Comparison of ENCODE assay signal across 11 cellular contexts in the genomic region with DNA sequence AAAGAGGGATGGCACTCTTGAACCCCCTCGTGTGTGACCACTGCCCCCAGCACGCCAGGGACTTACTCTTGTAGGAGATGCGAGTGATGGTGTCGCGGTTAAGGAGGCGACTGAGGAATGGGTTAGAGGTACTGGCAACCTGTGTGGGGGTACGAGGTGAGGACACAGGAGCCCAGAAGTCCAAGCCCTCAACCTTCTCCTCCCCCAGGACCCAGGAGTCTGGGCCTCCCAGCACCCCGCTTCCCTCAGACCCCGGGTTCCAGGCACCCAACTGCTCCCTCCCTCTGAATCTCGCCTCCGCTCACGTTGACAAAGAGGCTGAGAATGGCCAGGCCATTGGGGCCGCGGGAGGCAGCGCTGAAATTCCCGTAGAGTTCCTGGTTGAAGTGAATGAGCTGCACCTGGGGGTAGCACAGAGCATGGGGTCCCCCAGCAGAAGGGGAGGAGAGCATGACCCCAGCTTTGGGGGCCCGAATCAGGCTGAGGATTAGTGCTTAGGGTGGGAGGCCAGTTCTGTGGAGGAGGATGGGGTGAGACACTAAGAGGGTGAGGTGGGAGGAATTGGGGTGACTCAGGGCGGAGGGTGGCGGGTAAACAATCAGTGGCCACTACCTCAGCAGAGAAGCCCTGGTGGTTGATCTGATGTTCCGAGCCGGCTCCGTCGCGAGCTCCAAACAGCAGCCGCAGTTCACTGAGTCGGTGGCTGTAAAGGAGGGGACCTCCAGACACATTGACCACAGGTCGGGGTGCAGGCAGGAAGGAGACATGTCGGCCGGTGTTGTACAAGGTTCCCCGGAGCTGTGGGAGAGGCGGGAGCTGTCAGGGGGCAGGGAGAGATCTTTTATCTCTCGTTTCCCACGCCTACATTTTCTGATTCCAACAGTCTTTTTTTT. TPM values are rescaled to one million over a fixed set of nuclear protein-coding genes. Genes with fewer than 3 reads are reported as not detected.
DNase-seq lines count a peak whose midpoint lies in the region; ATAC-seq and TF ChIP-seq lines count a peak whose summit lies in the region.
"Had no signal": no experiment of that assay in that cellular context is flagged by ENCODE, and none has a peak within 500 bp of the region (broad histone marks: within the 10 kb centered on the region; RNA-seq: fewer than 3 reads in every experiment).

No MANE protein-coding gene starts in this region.

- H3K4me3 Mint-ChIP-seq in activated CD8-positive, alpha-beta T cell treated with anti-CD3 and anti-CD28 coated beads for 36 hours: peak overlapping the region; percentile 56
- H3K4me3 Mint-ChIP-seq in naive B cell: peak overlapping the region; percentile 60 to 99 (median 93)

- no peak for ATAC-seq in activated CD8-positive, alpha-beta T cell treated with anti-CD3 and anti-CD28 coated beads for 36 hours
- ATAC-seq in naive B cell (ENCODE audit: low read depth in 2 of 2) (no peak), GM21717 (IDR thresholded peaks at IDR 0.05; ENCODE audit: unreplicated experiment) (no peak), HG02852 (IDR thresholded peaks at IDR 0.05; ENCODE audit: unreplicated experiment) (no peak)

- H3K9me3 Mint-ChIP-seq in activated CD8-positive, alpha-beta T cell treated with anti-CD3 and anti-CD28 coated beads for 36 hours: no peaks in the 10 kb centered on the region
- peaks cover 0 to 7% (median 0%) of the 10 kb centered on the region in 7 donors for H3K9me3 Mint-ChIP-seq in naive B cell

- no peaks in the 10 kb centered on the region for H3K36me3 ChIP-seq in ES-I3 (ENCODE audit: insufficient read depth, low read length)

- no peaks in the 10 kb centered on the region; the same call in 1 of the 2 replicates for H3K4me1 ChIP-seq in ES-I3 (ENCODE audit: insufficient read depth, low read length)

- peak overlapping the region; percentile 51; the same call in 1 of the 2 replicates for H3K9ac ChIP-seq in ES-I3 (ENCODE audit: low read depth, low read length)
- H3K9ac ChIP-seq: SK-N-SH had no signal

- H3K27ac ChIP-seq in 22Rv1: peak overlapping the region; percentile 100

- peaks cover 8% of the 10 kb centered on the region for H3K36me3 Mint-ChIP-seq in activated CD8-positive, alpha-beta T cell treated with anti-CD3 and anti-CD28 coated beads for 36 hours (ENCODE audit: low read depth)
- H3K36me3 Mint-ChIP-seq in naive B cell: peaks cover 0 to 18% of the 10 kb centered on the region in 2 donors

- no peak for DNase-seq in activated CD8-positive, alpha-beta T cell treated with anti-CD3 and anti-CD28 coated beads for 36 hours
- DNase-seq in naive B cell (no peak), NAMALWA (ENCODE audit: low spot score) (no peak), T-helper 9 cell (no peak)
- DNase-seq: islet precursor cell, MG63 had no signal

- POLR2A ChIA-PET in activated CD8-positive, alpha-beta T cell treated with anti-CD3 and anti-CD28 coated beads for 36 hours (lab: Charles Lee): interaction anchor here (1.5 kb wide), 1 partner anchor 21 kb away, joined by 3 read pairs; a partner anchor contains a TSS

- intact Hi-C loops in activated CD8-positive, alpha-beta T cell treated with anti-CD3 and anti-CD28 coated beads for 36 hours (cut with micrococcal nuclease): loop anchor here (10.0 kb wide), 2 partner anchors 105 to 235 kb away; a partner anchor contains a TSS

- H3K27me3 Mint-ChIP-seq in activated CD8-positive, alpha-beta T cell treated with anti-CD3 and anti-CD28 coated beads for 36 hours: no peaks in the 10 kb centered on the region
- no peaks in the 10 kb centered on the region for H3K27me3 Mint-ChIP-seq in naive B cell

- H3K27ac Mint-ChIP-seq in activated CD8-positive, alpha-beta T cell treated with anti-CD3 and anti-CD28 coated beads for 36 hours: peak overlapping the region; percentile 98
- peak overlapping the region in 5 of 6 donors; percentile 52 to 93 (median 85) for H3K27ac Mint-ChIP-seq in naive B cell

- H3K9me3 ChIP-seq in ES-I3 (ENCODE audit: control insufficient read depth, insufficient read depth, low read length): no peaks in the 10 kb centered on the region
- H3K9me3 ChIP-seq: MG63, SK-N-SH had no signal

- CTCF ChIA-PET in activated CD8-positive, alpha-beta T cell treated with anti-CD3 and anti-CD28 coated beads for 36 hours (lab: Charles Lee): no interaction called here

- TF ChIP-seq CTCF in 22Rv1 (IDR thresholded peaks at IDR 0.05): no peak
- no peak for TF ChIP-seq CTCF in activated CD8-positive, alpha-beta T cell treated with anti-CD3 and anti-CD28 coated beads for 36 hours (IDR thresholded peaks at IDR 0.05)

- peaks cover 45% of the 10 kb centered on the region for H3K4me1 Mint-ChIP-seq in activated CD8-positive, alpha-beta T cell treated with anti-CD3 and anti-CD28 coated beads for 36 hours (ENCODE audit: low read depth)
- peaks cover 45 to 62% (median 53%) of the 10 kb centered on the region in 3 donors for H3K4me1 Mint-ChIP-seq in naive B cell

RNA-seq across cellular contexts. Expression of a gene that starts 2.5 kb away (rescaled TPM):
- total RNA-seq in activated CD8-positive, alpha-beta T cell treated with anti-CD3 and anti-CD28 coated beads for 36 hours: 10 to 100 TPM; 10.8 to 13.1 TPM
- polyA plus RNA-seq in naive B cell (ENCODE audit: low read depth in 6 of 6): 10 to 100 TPM; 27.6 to 73.8 (median 46.4) TPM

RNA-seq across cellular contexts. Expression of a gene that starts 6.3 kb away (rescaled TPM):
- 10 to 100 TPM; 11.1 to 13.0 TPM for total RNA-seq in activated CD8-positive, alpha-beta T cell treated with anti-CD3 and anti-CD28 coated beads for 36 hours
- polyA plus RNA-seq in naive B cell (ENCODE audit: low read depth in 6 of 6): 10 to 100 TPM in 3 of 6 donors, 1 to 10 TPM in 3; 2.8 to 15.2 (median 10.6) TPM

RNA-seq across cellular contexts. Expression of a gene that starts 20.4 kb away (rescaled TPM):
- total RNA-seq in activated CD8-positive, alpha-beta T cell treated with anti-CD3 and anti-CD28 coated beads for 36 hours: 10 to 100 TPM; 22.3 to 22.9 TPM
- polyA plus RNA-seq in naive B cell (ENCODE audit: low read depth in 6 of 6): 10 to 100 TPM in 4 of 6 donors, 1 to 10 TPM in 2; 5.6 to 16.5 (median 10.8) TPM

RNA-seq across cellular contexts. Expression of a gene that starts 20.8 kb away (rescaled TPM):
- total RNA-seq in activated CD8-positive, alpha-beta T cell treated with anti-CD3 and anti-CD28 coated beads for 36 hours: 1,000 to 10,000 TPM; 2,304 to 2,324 TPM
- 1,000 to 10,000 TPM; 1,850 to 2,706 (median 2,170) TPM for polyA plus RNA-seq in naive B cell (ENCODE audit: low read depth in 6 of 6)

RNA-seq across cellular contexts. Expression of a gene that starts 24.9 kb away (rescaled TPM):
- total RNA-seq in activated CD8-positive, alpha-beta T cell treated with anti-CD3 and anti-CD28 coated beads for 36 hours: 1 to 10 TPM; 3.8 to 4.7 TPM
- under 1 TPM in 1 of 6 donors, not detected in 5; 0.18 TPM for polyA plus RNA-seq in naive B cell (ENCODE audit: low read depth in 6 of 6)
